Comparison of ENCODE assay signal across 8 cellular contexts in the genomic region with DNA sequence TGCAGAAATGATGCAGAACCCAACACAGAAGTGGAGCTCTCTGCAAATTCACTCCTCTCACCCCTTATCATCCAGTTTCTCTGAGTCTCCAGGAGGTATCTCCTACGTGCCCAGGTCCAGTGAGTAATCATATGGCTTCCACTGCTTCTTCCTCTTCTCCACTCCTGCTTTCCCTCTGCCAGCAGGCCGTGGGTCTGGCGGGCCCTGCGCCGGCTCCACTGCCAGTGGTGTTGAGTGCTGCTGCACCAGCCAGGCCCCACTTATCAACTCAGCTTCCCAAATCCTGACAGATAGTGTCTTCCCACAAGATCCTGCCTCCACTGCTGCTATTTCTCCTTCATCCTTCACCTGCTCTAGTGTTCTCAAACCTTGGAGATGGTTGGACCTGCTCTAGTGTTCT.
"Had no signal": no experiment of that assay in that cellular context is flagged by ENCODE, and none has a peak within 500 bp of the region (broad histone marks: within the 10 kb centered on the region; RNA-seq: fewer than 3 reads in every experiment).

No MANE protein-coding gene starts in this region.

- ATAC-seq: HCT116, K562 had no signal

- H3K4me3 ChIP-seq: GM23248, HAP-1, K562 had no signal

- H3K9ac ChIP-seq: GM23248 had no signal

- H3K27ac ChIP-seq: GM23248 had no signal

- DNase-seq: GM23248, H7, HFFc6, IMR-90, KG1 had no signal

- H3K4me1 ChIP-seq: HAP-1 had no signal

- H3K36me3 ChIP-seq: HAP-1 had no signal

- H2AFZ ChIP-seq: GM23248 had no signal

- H3K9me3 ChIP-seq: HAP-1 had no signal

- FAIRE-seq: K562 had no signal
